Comparison of ENCODE assay signal across 20 cellular contexts in the genomic region with DNA sequence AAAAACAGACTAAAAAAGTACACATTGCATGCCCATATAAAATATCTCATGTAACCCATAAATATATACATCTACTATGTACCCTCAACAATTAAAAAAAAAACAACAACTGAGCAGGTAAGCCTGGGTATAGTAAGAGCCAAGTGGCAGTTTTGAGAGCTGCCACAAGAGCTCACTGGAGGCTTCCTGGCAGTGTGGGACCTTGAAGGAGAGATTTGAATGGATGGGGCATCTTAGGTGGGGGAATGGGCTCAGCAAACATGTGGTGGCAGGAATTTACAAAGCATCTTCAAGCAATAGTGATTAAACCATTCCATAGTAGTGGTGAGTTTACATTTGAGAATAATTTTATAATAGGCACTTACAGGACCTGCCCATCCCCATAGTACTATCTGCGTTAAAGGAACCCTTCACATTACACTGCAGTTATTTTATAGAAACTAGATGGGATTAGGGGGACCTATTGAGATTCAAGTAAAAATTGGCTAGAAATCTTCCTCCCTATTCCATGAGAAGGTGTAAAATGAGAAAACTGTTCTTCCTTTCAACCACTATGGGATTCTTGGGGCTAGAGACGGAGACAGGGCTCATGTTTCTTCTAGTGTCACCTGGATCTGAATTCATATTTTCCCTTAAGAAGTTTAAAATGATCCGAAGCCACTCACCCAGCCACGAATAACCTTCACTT. TPM values are rescaled to one million over a fixed set of nuclear protein-coding genes. Genes with fewer than 3 reads are reported as not detected.
"Had no signal": no experiment of that assay in that cellular context is flagged by ENCODE, and none has a peak within 500 bp of the region (broad histone marks: within the 10 kb centered on the region; RNA-seq: fewer than 3 reads in every experiment).

No MANE protein-coding gene starts in this region.

- H3K4me3 Mint-ChIP-seq: activated B cell treated with CpG ODN at 0.5 μM for 24 hours; activated CD8-positive, alpha-beta T cell treated with anti-CD3 and anti-CD28 coated beads, Interleukin-2, amount 10 ng/mL, durations not matched to agents 7 days and 5 days; activated naive CD4-positive, alpha-beta T cell treated with anti-CD3 and anti-CD28 coated beads, Interleukin-2, amount 10 ng/mL, durations not matched to agents 7 days and 5 days; activated naive CD8-positive, alpha-beta T cell treated with anti-CD3 and anti-CD28 coated beads, Interleukin-2, amount 50 U/mL, for 24 hours; activated T-cell treated with anti-CD3 and anti-CD28 coated beads, Interleukin-2, amount 50 U/mL, for 24 hours; dendritic cell treated with granulocyte-macrophage colony-stimulating factor and Interleukin-4, amounts not matched to agents 40 ng/mL and 50 ng/mL, for 4 days; nephron; stimulated activated memory B cell treated with anti-CD40 and anti-IgM and Interleukin-4, amounts not matched to agents 10 μg/mL and 1 μg/mL and 100 μg/mL, for 72 hours; T-helper 2 cell treated with Interferon-gamma antibody and Interleukin-4, amounts not matched to agents 5 μg/mL and 100 μg/mL, for 36 hours had no signal

- H3K36me3 Mint-ChIP-seq: activated naive CD4-positive, alpha-beta T cell treated with anti-CD3 and anti-CD28 coated beads, Interleukin-2, amount 10 ng/mL, durations not matched to agents 7 days and 5 days; stimulated activated memory B cell treated with anti-CD40 and anti-IgM and Interleukin-4, amounts not matched to agents 10 μg/mL and 1 μg/mL and 100 μg/mL, for 72 hours had no signal

- ATAC-seq: activated CD8-positive, alpha-beta T cell treated with anti-CD3 and anti-CD28 coated beads, Interleukin-2, amount 10 ng/mL, durations not matched to agents 7 days and 5 days; activated naive CD8-positive, alpha-beta T cell treated with anti-CD3 and anti-CD28 coated beads, Interleukin-2, amount 50 U/mL, for 24 hours; stimulated activated memory B cell treated with anti-CD40 and anti-IgM and Interleukin-4, amounts not matched to agents 10 μg/mL and 1 μg/mL and 100 μg/mL, for 72 hours had no signal

- H3K9me3 Mint-ChIP-seq: activated B cell treated with CpG ODN at 0.5 μM for 24 hours; activated naive CD4-positive, alpha-beta T cell treated with anti-CD3 and anti-CD28 coated beads, Interleukin-2, amount 10 ng/mL, durations not matched to agents 7 days and 5 days; activated naive CD8-positive, alpha-beta T cell treated with anti-CD3 and anti-CD28 coated beads, Interleukin-2, amount 50 U/mL, for 24 hours; activated T-cell treated with anti-CD3 and anti-CD28 coated beads, Interleukin-2, amount 50 U/mL, for 24 hours; dendritic cell treated with granulocyte-macrophage colony-stimulating factor and Interleukin-4, amounts not matched to agents 40 ng/mL and 50 ng/mL, for 4 days; nephron; stimulated activated memory B cell treated with anti-CD40 and anti-IgM and Interleukin-4, amounts not matched to agents 10 μg/mL and 1 μg/mL and 100 μg/mL, for 72 hours; T-helper 2 cell treated with Interferon-gamma antibody and Interleukin-4, amounts not matched to agents 5 μg/mL and 100 μg/mL, for 36 hours had no signal

- DNase-seq: activated B cell treated with CpG ODN at 0.5 μM for 24 hours; activated CD4-positive, alpha-beta T cell treated with anti-CD3 and anti-CD28 coated beads for 48 hours; activated CD8-positive, alpha-beta T cell treated with anti-CD3 and anti-CD28 coated beads, Interleukin-2, amount 10 ng/mL, durations not matched to agents 7 days and 5 days; activated naive CD4-positive, alpha-beta T cell treated with anti-CD3 and anti-CD28 coated beads, Interleukin-2, amount 10 ng/mL, durations not matched to agents 7 days and 5 days; activated naive CD8-positive, alpha-beta T cell treated with anti-CD3 and anti-CD28 coated beads, Interleukin-2, amount 50 U/mL, for 24 hours; activated T-cell treated with anti-CD3 and anti-CD28 coated beads, Interleukin-2, amount 50 U/mL, for 24 hours; aorta; cerebellar nuclear complex; effector memory CD4-positive, alpha-beta T cell; esophagus squamous epithelium; posterior cingulate gyrus; spleen; stimulated activated CD4-positive, alpha-beta T cell treated with anti-CD3 and anti-CD28 coated beads, Interleukin-4, amount 100 ng/mL, for 4 hours had no signal

- H3K4me1 Mint-ChIP-seq: activated B cell treated with CpG ODN at 0.5 μM for 24 hours; activated naive CD4-positive, alpha-beta T cell treated with anti-CD3 and anti-CD28 coated beads, Interleukin-2, amount 10 ng/mL, durations not matched to agents 7 days and 5 days; stimulated activated memory B cell treated with anti-CD40 and anti-IgM and Interleukin-4, amounts not matched to agents 10 μg/mL and 1 μg/mL and 100 μg/mL, for 72 hours had no signal

- H3K27ac Mint-ChIP-seq: activated B cell treated with CpG ODN at 0.5 μM for 24 hours; activated CD8-positive, alpha-beta T cell treated with anti-CD3 and anti-CD28 coated beads, Interleukin-2, amount 10 ng/mL, durations not matched to agents 7 days and 5 days; activated naive CD4-positive, alpha-beta T cell treated with anti-CD3 and anti-CD28 coated beads, Interleukin-2, amount 10 ng/mL, durations not matched to agents 7 days and 5 days; activated naive CD8-positive, alpha-beta T cell treated with anti-CD3 and anti-CD28 coated beads, Interleukin-2, amount 50 U/mL, for 24 hours; activated T-cell treated with anti-CD3 and anti-CD28 coated beads, Interleukin-2, amount 50 U/mL, for 24 hours; dendritic cell treated with granulocyte-macrophage colony-stimulating factor and Interleukin-4, amounts not matched to agents 40 ng/mL and 50 ng/mL, for 4 days; nephron; stimulated activated memory B cell treated with anti-CD40 and anti-IgM and Interleukin-4, amounts not matched to agents 10 μg/mL and 1 μg/mL and 100 μg/mL, for 72 hours; T-helper 2 cell treated with Interferon-gamma antibody and Interleukin-4, amounts not matched to agents 5 μg/mL and 100 μg/mL, for 36 hours had no signal

- H3K27me3 ChIP-seq: tibial nerve had no signal

- FAIRE-seq: endothelial cell of umbilical vein, urothelium cell line had no signal

- H3K4me3 ChIP-seq: esophagus squamous epithelium, spleen, tibial nerve had no signal

- H3K36me3 ChIP-seq: esophagus squamous epithelium, spleen, tibial nerve had no signal

RNA-seq across cellular contexts. Expression of gene MEGF10, which starts 6.9 kb away (rescaled TPM):
- total RNA-seq: activated B cell treated with CpG ODN at 0.5 μM for 24 hours; activated CD8-positive, alpha-beta T cell treated with anti-CD3 and anti-CD28 coated beads, Interleukin-2, amount 10 ng/mL, durations not matched to agents 7 days and 5 days had no signal
